ENCODE assay signal across 35 cellular contexts in the genomic region with DNA sequence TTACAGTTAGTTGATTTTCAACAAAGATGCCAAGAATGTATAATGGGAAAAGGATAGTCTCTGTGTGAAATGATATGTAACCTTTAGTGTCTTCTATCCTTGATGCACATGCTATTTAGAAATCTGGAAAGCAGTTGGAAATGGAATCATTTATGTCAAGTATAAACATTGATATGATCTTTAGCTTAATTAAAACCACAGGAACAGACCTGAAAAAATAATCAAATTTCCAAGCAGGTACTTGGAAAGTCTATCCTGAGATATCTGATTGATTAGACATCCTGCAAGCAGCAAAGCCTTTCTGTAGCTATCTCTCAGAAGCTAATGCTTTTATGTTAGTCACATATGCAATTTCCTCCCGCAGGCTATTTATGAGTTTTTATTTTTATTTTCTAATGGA.
"Had no signal": no experiment of that assay in that cellular context is flagged by ENCODE, and none has a peak within 500 bp of the region (broad histone marks: within the 10 kb centered on the region; RNA-seq: fewer than 3 reads in every experiment).

No MANE protein-coding gene starts in this region.

- H3K4me1 Mint-ChIP-seq: activated B cell treated with CpG ODN at 0.5 μM for 24 hours; activated CD4-positive, alpha-beta T cell treated with anti-CD3 and anti-CD28 coated beads, Interleukin-2, amount 10 ng/mL, durations not matched to agents 24 days and 14 days; activated naive CD8-positive, alpha-beta T cell treated with anti-CD3 and anti-CD28 coated beads for 36 hours; activated T-helper 17 cell treated with anti-CD3 and anti-CD28 coated beads, Interleukin-2, amount 50 U/mL, for 72 hours had no signal

- H3K4me3 ChIP-seq: adrenal gland, body of pancreas, breast epithelium had no signal

- H3K27ac Mint-ChIP-seq: activated B cell treated with CpG ODN at 0.5 μM for 24 hours; activated CD4-positive, alpha-beta memory T cell treated with anti-CD3 and anti-CD28 coated beads for 36 hours; activated CD4-positive, alpha-beta T cell treated with anti-CD3 and anti-CD28 coated beads, Interleukin-2, amount 10 ng/mL, durations not matched to agents 24 days and 14 days; activated CD8-positive, alpha-beta T cell treated with anti-CD3 and anti-CD28 coated beads for 36 hours; activated naive CD4-positive, alpha-beta T cell treated with anti-CD3 and anti-CD28 coated beads for 36 hours; activated naive CD4-positive, alpha-beta T cell treated with anti-CD3 and anti-CD28 coated beads, Interleukin-2, amount 50 U/mL, for 72 hours; activated naive CD8-positive, alpha-beta T cell treated with anti-CD3 and anti-CD28 coated beads for 36 hours; activated T-helper 1 cell treated with anti-CD3 and anti-CD28 coated beads, Interleukin-12 subunit alpha, Interleukin-12 subunit beta, Interleukin-2, Interleukin-4 antibody, amounts not matched to agents 30 ng/mL and 10 ng/mL and 1 ng/mL, durations not matched to agents 14 hours and 24 hours and 36 hours; activated T-helper 17 cell treated with anti-CD3 and anti-CD28 coated beads, Interleukin-2, amount 50 U/mL, for 72 hours; T-helper 1 cell treated with Interleukin-12 subunit alpha and Interleukin-12 subunit beta and Interleukin-4 antibody, amounts not matched to agents 30 μg/mL and 1 μg/mL, for 36 hours; T-helper 2 cell treated with Interferon-gamma antibody and Interleukin-4, amounts not matched to agents 5 μg/mL and 100 μg/mL, for 36 hours had no signal

- H3K27me3 ChIP-seq: adrenal gland, body of pancreas, brain microvascular endothelial cell, breast epithelium had no signal

- H3K36me3 ChIP-seq: adrenal gland, brain microvascular endothelial cell, breast epithelium had no signal

- H3K36me3 Mint-ChIP-seq: activated CD4-positive, alpha-beta memory T cell treated with anti-CD3 and anti-CD28 coated beads for 36 hours; activated naive CD4-positive, alpha-beta T cell treated with anti-CD3 and anti-CD28 coated beads, Interleukin-2, amount 50 U/mL, for 72 hours; activated naive CD8-positive, alpha-beta T cell treated with anti-CD3 and anti-CD28 coated beads for 36 hours had no signal

- H3K9me3 Mint-ChIP-seq: activated B cell treated with CpG ODN at 0.5 μM for 24 hours; activated CD4-positive, alpha-beta memory T cell treated with anti-CD3 and anti-CD28 coated beads for 36 hours; activated CD4-positive, alpha-beta T cell treated with anti-CD3 and anti-CD28 coated beads, Interleukin-2, amount 10 ng/mL, durations not matched to agents 24 days and 14 days; activated CD8-positive, alpha-beta T cell treated with anti-CD3 and anti-CD28 coated beads for 36 hours; activated naive CD4-positive, alpha-beta T cell treated with anti-CD3 and anti-CD28 coated beads for 36 hours; activated naive CD4-positive, alpha-beta T cell treated with anti-CD3 and anti-CD28 coated beads, Interleukin-2, amount 50 U/mL, for 72 hours; activated naive CD8-positive, alpha-beta T cell treated with anti-CD3 and anti-CD28 coated beads for 36 hours; activated T-cell treated with anti-CD3 and anti-CD28 coated beads, Interleukin-2, amount 50 U/mL, for 4 hours; activated T-cell treated with anti-CD3 and anti-CD28 coated beads, Interleukin-2, amount 50 U/mL, for 72 hours; activated T-helper 1 cell treated with anti-CD3 and anti-CD28 coated beads, Interleukin-12 subunit alpha, Interleukin-12 subunit beta, Interleukin-2, Interleukin-4 antibody, amounts not matched to agents 30 ng/mL and 10 ng/mL and 1 ng/mL, durations not matched to agents 14 hours and 24 hours and 36 hours; activated T-helper 17 cell treated with anti-CD3 and anti-CD28 coated beads, Interleukin-2, amount 50 U/mL, for 72 hours; T-helper 1 cell treated with Interleukin-12 subunit alpha and Interleukin-12 subunit beta and Interleukin-4 antibody, amounts not matched to agents 30 μg/mL and 1 μg/mL, for 36 hours; T-helper 2 cell treated with Interferon-gamma antibody and Interleukin-4, amounts not matched to agents 5 μg/mL and 100 μg/mL, for 36 hours had no signal

- H3K4me1 ChIP-seq: body of pancreas, breast epithelium had no signal

- H3K27ac ChIP-seq: adrenal gland, body of pancreas, brain microvascular endothelial cell, VCaP had no signal

- H3K9me3 ChIP-seq: adrenal gland, body of pancreas had no signal

- H3K4me3 Mint-ChIP-seq: activated B cell treated with CpG ODN at 0.5 μM for 24 hours; activated CD4-positive, alpha-beta memory T cell treated with anti-CD3 and anti-CD28 coated beads for 36 hours; activated CD4-positive, alpha-beta T cell treated with anti-CD3 and anti-CD28 coated beads, Interleukin-2, amount 10 ng/mL, durations not matched to agents 24 days and 14 days; activated CD8-positive, alpha-beta T cell treated with anti-CD3 and anti-CD28 coated beads for 36 hours; activated naive CD4-positive, alpha-beta T cell treated with anti-CD3 and anti-CD28 coated beads for 36 hours; activated naive CD8-positive, alpha-beta T cell treated with anti-CD3 and anti-CD28 coated beads for 36 hours; activated T-cell treated with anti-CD3 and anti-CD28 coated beads, Interleukin-2, amount 50 U/mL, for 4 hours; activated T-cell treated with anti-CD3 and anti-CD28 coated beads, Interleukin-2, amount 50 U/mL, for 72 hours; activated T-helper 1 cell treated with anti-CD3 and anti-CD28 coated beads, Interleukin-12 subunit alpha, Interleukin-12 subunit beta, Interleukin-2, Interleukin-4 antibody, amounts not matched to agents 30 ng/mL and 10 ng/mL and 1 ng/mL, durations not matched to agents 14 hours and 24 hours and 36 hours; activated T-helper 17 cell treated with anti-CD3 and anti-CD28 coated beads, Interleukin-2, amount 50 U/mL, for 72 hours; T-helper 1 cell treated with Interleukin-12 subunit alpha and Interleukin-12 subunit beta and Interleukin-4 antibody, amounts not matched to agents 30 μg/mL and 1 μg/mL, for 36 hours; T-helper 2 cell treated with Interferon-gamma antibody and Interleukin-4, amounts not matched to agents 5 μg/mL and 100 μg/mL, for 36 hours had no signal

- DNase-seq: activated B cell treated with CpG ODN at 0.5 μM for 24 hours; activated CD4-positive, alpha-beta memory T cell treated with anti-CD3 and anti-CD28 coated beads for 36 hours; activated CD4-positive, alpha-beta T cell treated with anti-CD3 and anti-CD28 coated beads for 4 hours; activated CD4-positive, alpha-beta T cell treated with anti-CD3 and anti-CD28 coated beads, Interleukin-2, amount 10 ng/mL, durations not matched to agents 24 days and 14 days; activated CD4-positive, alpha-beta T cell treated with anti-CD3 and anti-CD28 coated beads, Interleukin-2, amount 50 U/mL, for 1 hour; activated CD4-positive, alpha-beta T cell treated with anti-CD3 and anti-CD28 coated beads, Interleukin-2, amount 50 U/mL, for 4 hours; activated CD4-positive, CD25-positive, alpha-beta regulatory T cell treated with anti-CD3 and anti-CD28 coated beads, Interleukin-2, amount 50 U/mL, for 72 hours; activated CD8-positive, alpha-beta memory T cell treated with anti-CD3 and anti-CD28 coated beads, Interleukin-2, amount 50 U/mL, for 4 hours; activated CD8-positive, alpha-beta T cell treated with anti-CD3 and anti-CD28 coated beads for 36 hours; activated effector memory CD4-positive, alpha-beta T cell treated with anti-CD3 and anti-CD28 coated beads, Interleukin-2, amount 50 U/mL, for 16 hours; activated gamma-delta T cell treated with Interleukin-2 at 50 U/mL for 16 hours; activated naive CD4-positive, alpha-beta T cell; activated naive CD4-positive, alpha-beta T cell treated with anti-CD3 and anti-CD28 coated beads for 36 hours; activated naive CD4-positive, alpha-beta T cell treated with anti-CD3 and anti-CD28 coated beads, Interleukin-2, amount 50 U/mL, for 16 hours; activated naive CD8-positive, alpha-beta T cell treated with anti-CD3 and anti-CD28 coated beads for 36 hours; activated T-cell treated with anti-CD3 and anti-CD28 coated beads for 4 hours; activated T-cell treated with anti-CD3 and anti-CD28 coated beads, Interleukin-2, amount 50 U/mL, for 1 hour; activated T-cell treated with anti-CD3 and anti-CD28 coated beads, Interleukin-2, amount 50 U/mL, for 4 hours; activated T-cell treated with anti-CD3 and anti-CD28 coated beads, Interleukin-2, amount 50 U/mL, for 72 hours; adrenal gland; amniotic stem cell; aorta; body of pancreas; brain microvascular endothelial cell; central memory CD4-positive, alpha-beta T cell; T-helper 1 cell; T-helper 2 cell; T-helper 9 cell had no signal
